In genomic region chr11:11406652-11407051, GRCh38 we compare ENCODE assay signal across 20 cellular contexts. TPM values are rescaled to one million over a fixed set of nuclear protein-coding genes. Genes with fewer than 3 reads are reported as not detected.
DNase-seq lines count a peak whose midpoint lies in the region; ATAC-seq and TF ChIP-seq lines count a peak whose summit lies in the region.
"Had no signal": no experiment of that assay in that cellular context is flagged by ENCODE, and none has a peak within 500 bp of the region (broad histone marks: within the 10 kb centered on the region; RNA-seq: fewer than 3 reads in every experiment).

No MANE protein-coding gene starts in this region.

- H3K36me3 ChIP-seq in Karpas-422 (ENCODE audit: insufficient read depth, low read length): no peaks in the 10 kb centered on the region
- H3K36me3 ChIP-seq in gastroesophageal sphincter: no peaks in the 10 kb centered on the region
- H3K36me3 ChIP-seq in mucosa of descending colon (ENCODE audit: low read depth): no peaks in the 10 kb centered on the region
- H3K36me3 ChIP-seq in stomach smooth muscle (ENCODE audit: control insufficient read depth in 2 of 2, insufficient read depth in 2 of 2, low read length in 2 of 2): no peaks in the 10 kb centered on the region
- H3K36me3 ChIP-seq: prostate gland had no signal

- H3K4me2 ChIP-seq in Karpas-422 (ENCODE audit: low read depth, low read length, poor library complexity, severe bottlenecking): peak overlapping the region; percentile 11
- H3K4me2 ChIP-seq: A549, KMS-11, SK-N-SH had no signal

- no peak overlapping the region for H2AFZ ChIP-seq in Karpas-422 (ENCODE audit: low read length)

- H3K27me3 ChIP-seq in Karpas-422 (ENCODE audit: low read length) (no peaks in the 10 kb centered on the region), gastroesophageal sphincter (no peaks in the 10 kb centered on the region), stomach smooth muscle (ENCODE audit: control insufficient read depth in 1 of 2, insufficient read depth in 2 of 2, low read length in 2 of 2) (no peaks in the 10 kb centered on the region)

- ATAC-seq in gastroesophageal sphincter (no peak), mucosa of descending colon (peak; percentile 4), HG02610 (IDR thresholded peaks at IDR 0.05; ENCODE audit: unreplicated experiment) (no peak), HG02798 (IDR thresholded peaks at IDR 0.05; ENCODE audit: poor library complexity, unreplicated experiment) (no peak)
- ATAC-seq: A549 had no signal

- H3K9me3 ChIP-seq in Karpas-422 (ENCODE audit: low read length): no peaks in the 10 kb centered on the region
- no peaks in the 10 kb centered on the region for H3K9me3 ChIP-seq in gastroesophageal sphincter
- H3K9me3 ChIP-seq in mucosa of descending colon: no peaks in the 10 kb centered on the region
- no peaks in the 10 kb centered on the region for H3K9me3 ChIP-seq in stomach smooth muscle (ENCODE audit: control insufficient read depth in 2 of 2, low read length in 2 of 2)
- H3K9me3 ChIP-seq: A549, prostate gland, SK-N-SH had no signal

- 50 to 66% methylated on average over 1 to 2 of the region's 3 CpGs for WGBS in gastroesophageal sphincter (ENCODE audit: low coverage in 1 of 2), 2 donors

- no peaks in the 10 kb centered on the region for H3K9me2 ChIP-seq in Karpas-422 (replicated peaks; ENCODE audit: insufficient read depth, low read length)
- H3K9me2 ChIP-seq: SK-N-SH had no signal

- H3K79me2 ChIP-seq in Karpas-422 (ENCODE audit: low read length): no peaks in the 10 kb centered on the region

- no peak for TF ChIP-seq CTCF in gastroesophageal sphincter (IDR thresholded peaks at IDR 0.05)
- no peak for TF ChIP-seq CTCF in mucosa of descending colon (IDR thresholded peaks at IDR 0.05)

- no peak for TF ChIP-seq POLR2A in gastroesophageal sphincter (IDR thresholded peaks at IDR 0.05)

- TF ChIP-seq EP300 in gastroesophageal sphincter (IDR thresholded peaks at IDR 0.05): no peak

- DNase-seq in Karpas-422 (no peak), mucosa of descending colon (no peak), HT-29 (ENCODE audit: low spot score) (no peak), pons (ENCODE audit: low spot score) (no peak)
- DNase-seq: activated CD4-positive, alpha-beta memory T cell treated with anti-CD3 and anti-CD28 coated beads for 36 hours; activated CD4-positive, CD25-positive, alpha-beta regulatory T cell treated with anti-CD3 and anti-CD28 coated beads, Interleukin-2, amount 50 U/mL, for 72 hours; activated CD8-positive, alpha-beta memory T cell treated with anti-CD3 and anti-CD28 coated beads, Interleukin-2, amount 50 U/mL, for 4 hours; CD4-positive, alpha-beta memory T cell; dermis blood vessel endothelial cell; H7; stimulated activated CD4-positive, alpha-beta T cell treated with anti-CD3 and anti-CD28 coated beads, Interleukin-2, amount 100 ng/mL, for 24 hours had no signal

- no peaks in the 10 kb centered on the region for H4K20me1 ChIP-seq in Karpas-422 (ENCODE audit: insufficient read depth, low read depth, low read length)

- H3K4me1 ChIP-seq in Karpas-422 (ENCODE audit: low read length) (peaks cover 12% of the 10 kb centered on the region), gastroesophageal sphincter (peaks cover 7 to 88% (median 37%) of the 10 kb centered on the region in 3 donors), mucosa of descending colon (ENCODE audit: low read depth) (no peaks in the 10 kb centered on the region), stomach smooth muscle (ENCODE audit: control insufficient read depth, insufficient read depth, low read length) (peaks cover 45% of the 10 kb centered on the region)
- H3K4me1 ChIP-seq: prostate gland had no signal

- H3K4me3 ChIP-seq in Karpas-422 (ENCODE audit: low read length) (no peak overlapping the region), gastroesophageal sphincter (no peak overlapping the region), mucosa of descending colon (no peak overlapping the region), stomach smooth muscle (ENCODE audit: low read length in 2 of 2) (no peak overlapping the region)
- H3K4me3 ChIP-seq: A549, prostate gland had no signal

- H3K9ac ChIP-seq in Karpas-422 (ENCODE audit: low read length) (no peak overlapping the region), stomach smooth muscle (ENCODE audit: low read length in 2 of 2) (no peak overlapping the region)
- H3K9ac ChIP-seq: KMS-11, SK-N-SH had no signal

- no peak overlapping the region for H3K27ac ChIP-seq in Karpas-422 (ENCODE audit: low read length)
- H3K27ac ChIP-seq in gastroesophageal sphincter: peak overlapping the region in 3 of 4 donors; percentile 70 to 82 (median 77)
- H3K27ac ChIP-seq in stomach smooth muscle (ENCODE audit: low read length): peak overlapping the region; percentile 73
- H3K27ac ChIP-seq: A549, KMS-11, prostate gland, RWPE1 had no signal

- intact Hi-C loops in mucosa of descending colon (cut with DNase I, micrococcal nuclease): no loop called here

RNA-seq across cellular contexts. Expression of gene CSNK2A3, which starts 53.6 kb away (rescaled TPM):
- 0.56 and 0.69 TPM in 2 replicates for total RNA-seq in Karpas-422 (2014; rRNA removed; shearing (Covaris generic); ENCODE audit: low replicate concordance)
- total RNA-seq in gastroesophageal sphincter: 1 to 10 TPM in 2 of 4 donors, under 1 TPM in 2; 0.59 to 2.2 (median 1.1) TPM
- total RNA-seq in mucosa of descending colon: 1 to 10 TPM in 1 of 3 donors, under 1 TPM in 1, not detected in 1; 0.43 to 2.1 TPM
- total RNA-seq in HT-29 (2014; rRNA removed; shearing (Covaris generic)): 0.51 and 1.5 TPM in 2 replicates
